26 cellular contexts compared by ENCODE assay signal in the genomic region with DNA sequence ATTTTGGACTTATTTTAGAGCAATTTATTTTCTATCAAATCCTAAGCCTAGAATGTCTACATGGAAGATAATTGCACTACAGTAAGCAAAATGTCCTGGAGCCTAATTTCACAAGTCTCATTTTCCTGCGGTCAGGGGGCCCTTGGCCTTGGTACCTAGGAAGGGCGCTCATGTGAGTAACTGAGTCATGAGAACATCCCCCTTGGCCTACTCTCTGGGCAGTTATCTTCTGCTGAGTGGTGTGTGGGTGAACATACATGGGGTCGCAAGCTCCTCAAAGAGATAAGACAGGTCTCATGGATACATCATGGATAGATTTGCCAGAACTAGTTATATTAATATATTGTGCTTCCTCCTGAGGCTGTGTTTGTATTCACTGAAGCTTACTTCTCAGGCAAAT.
DNase-seq lines count a peak whose midpoint lies in the region; ATAC-seq, FAIRE-seq and TF ChIP-seq lines count a peak whose summit lies in the region.
"Had no signal": no experiment of that assay in that cellular context is flagged by ENCODE, and none has a peak within 500 bp of the region (broad histone marks: within the 10 kb centered on the region; RNA-seq: fewer than 3 reads in every experiment).

No MANE protein-coding gene starts in this region.

- H3K27me3 ChIP-seq in astrocyte (ENCODE audit: insufficient read depth, low read length) (peaks cover 3% of the 10 kb centered on the region), hepatocyte (no peaks in the 10 kb centered on the region)

- no peaks in the 10 kb centered on the region for H3K36me3 Mint-ChIP-seq in astrocyte (ENCODE audit: low read depth, unreplicated experiment)
- no peaks in the 10 kb centered on the region for H3K36me3 Mint-ChIP-seq in stimulated activated memory B cell treated with anti-CD40 and anti-IgM and Interleukin-4, amounts not matched to agents 10 μg/mL and 1 μg/mL and 100 μg/mL, for 72 hours
- H3K36me3 Mint-ChIP-seq: activated CD4-positive, alpha-beta memory T cell treated with anti-CD3 and anti-CD28 coated beads for 36 hours; CD8-positive, alpha-beta T cell; natural killer cell treated with Interleukin-12 subunit alpha and Interleukin-12 subunit beta and Interleukin-15 and Interleukin-18, amount 100 ng/mL, for 72 hours; WTC11 had no signal

- H3K27me3 Mint-ChIP-seq in astrocyte (ENCODE audit: low read depth, unreplicated experiment), result no peaks in the 10 kb centered on the region
- H3K27me3 Mint-ChIP-seq in stimulated activated memory B cell treated with anti-CD40 and anti-IgM and Interleukin-4, amounts not matched to agents 10 μg/mL and 1 μg/mL and 100 μg/mL, for 72 hours, result no peaks in the 10 kb centered on the region
- H3K27me3 Mint-ChIP-seq: natural killer cell treated with Interleukin-12 subunit alpha and Interleukin-12 subunit beta and Interleukin-15 and Interleukin-18, amount 100 ng/mL, for 72 hours had no signal

- no peaks in the 10 kb centered on the region for H3K9me2 ChIP-seq in hepatocyte (replicated peaks; ENCODE audit: insufficient read depth)

- peak overlapping the region; percentile 20 for H3K9ac ChIP-seq in astrocyte (ENCODE audit: low read length)

- peaks cover 26% of the 10 kb centered on the region for H3K4me1 ChIP-seq in astrocyte (ENCODE audit: insufficient read depth, low read length)
- peaks cover 34% of the 10 kb centered on the region for H3K4me1 ChIP-seq in hepatocyte (ENCODE audit: insufficient read depth)

- FAIRE-seq in GM18507 (lab: Jason Lieb, UNC), result peak; percentile 24
- no peak for FAIRE-seq in astrocyte (lab: Jason Lieb, UNC)
- FAIRE-seq: colon, endometrium, kidney had no signal

- 77% methylated on average over 3 of the region's 3 CpGs for WGBS in hepatocyte (ENCODE audit: low lambda C conversion rate, missing lambda C conversion rate)

- H3K4me3 Mint-ChIP-seq in astrocyte (ENCODE audit: unreplicated experiment), result no peak overlapping the region
- peak overlapping the region; percentile 9 for H3K4me3 Mint-ChIP-seq in stimulated activated memory B cell treated with anti-CD40 and anti-IgM and Interleukin-4, amounts not matched to agents 10 μg/mL and 1 μg/mL and 100 μg/mL, for 72 hours
- H3K4me3 Mint-ChIP-seq: activated CD4-positive, alpha-beta memory T cell treated with anti-CD3 and anti-CD28 coated beads for 36 hours; CD8-positive, alpha-beta T cell; natural killer cell treated with Interleukin-12 subunit alpha and Interleukin-12 subunit beta and Interleukin-15 and Interleukin-18, amount 100 ng/mL, for 72 hours; WTC11 had no signal

- H3K4me1 Mint-ChIP-seq in astrocyte (ENCODE audit: low read depth, unreplicated experiment), result peaks cover 44% of the 10 kb centered on the region
- peaks cover 78% of the 10 kb centered on the region for H3K4me1 Mint-ChIP-seq in stimulated activated memory B cell treated with anti-CD40 and anti-IgM and Interleukin-4, amounts not matched to agents 10 μg/mL and 1 μg/mL and 100 μg/mL, for 72 hours

- no peak overlapping the region for H3K4me3 ChIP-seq in astrocyte (ENCODE audit: insufficient read depth, low read depth, low read length)
- H3K4me3 ChIP-seq in hepatocyte, result no peak overlapping the region
- H3K4me3 ChIP-seq: PC-9 had no signal

- DNase-seq in GM18507 (ENCODE audit: extremely low spot score, insufficient read length, low read depth) (no peak), astrocyte (ENCODE audit: low read depth) (no peak), hepatocyte (ENCODE audit: low spot score) (no peak), NCI-H69 (lab: John Stamatoyannopoulos, UW) (no peak)
- DNase-seq: activated CD4-positive, alpha-beta memory T cell treated with anti-CD3 and anti-CD28 coated beads for 36 hours; activated naive CD4-positive, alpha-beta T cell; aorta; CD8-positive, alpha-beta T cell; DMS79 treated with DMSO at 0.1 percent for 48 hours; hypothalamus; Kasumi-1; kidney; mesendoderm; NCI-H1436; NCI-H774; stimulated activated CD8-positive, alpha-beta memory T cell treated with anti-CD3 and anti-CD28 coated beads, Interleukin-4, amount 100 ng/mL, for 48 hours; T-helper 2 cell had no signal

- H3K9me3 Mint-ChIP-seq in astrocyte (ENCODE audit: unreplicated experiment), result no peaks in the 10 kb centered on the region
- no peaks in the 10 kb centered on the region for H3K9me3 Mint-ChIP-seq in stimulated activated memory B cell treated with anti-CD40 and anti-IgM and Interleukin-4, amounts not matched to agents 10 μg/mL and 1 μg/mL and 100 μg/mL, for 72 hours
- H3K9me3 Mint-ChIP-seq: activated CD4-positive, alpha-beta memory T cell treated with anti-CD3 and anti-CD28 coated beads for 36 hours; CD8-positive, alpha-beta T cell had no signal

- H3K9me3 ChIP-seq in astrocyte (ENCODE audit: insufficient read depth, low read depth, low read length) (no peaks in the 10 kb centered on the region), hepatocyte (ENCODE audit: low read depth) (no peaks in the 10 kb centered on the region)

- no peak for TF ChIP-seq CTCF in astrocyte (IDR thresholded peaks at IDR 0.05; ENCODE audit: insufficient read depth, low read depth, low read length)
- no peak for TF ChIP-seq CTCF in hepatocyte (IDR thresholded peaks at IDR 0.05; ENCODE audit: poor library complexity)

- H2AFZ ChIP-seq in astrocyte (ENCODE audit: low read depth, low read length) (no peak overlapping the region), hepatocyte (no peak overlapping the region)

- H3K27ac ChIP-seq in astrocyte (ENCODE audit: low read depth, low read length), result peak overlapping the region; percentile 92
- H3K27ac ChIP-seq in hepatocyte, result peak overlapping the region; percentile 97

- H3K79me2 ChIP-seq in astrocyte (ENCODE audit: insufficient read depth, low read length) (no peaks in the 10 kb centered on the region), hepatocyte (no peaks in the 10 kb centered on the region)

- no peak for ATAC-seq in stimulated activated memory B cell treated with anti-CD40 and anti-IgM and Interleukin-4, amounts not matched to agents 10 μg/mL and 1 μg/mL and 100 μg/mL, for 72 hours
- ATAC-seq in HG03025 (IDR thresholded peaks at IDR 0.05; ENCODE audit: low FRiP score, unreplicated experiment) (no peak), GM19328 (IDR thresholded peaks at IDR 0.05; ENCODE audit: unreplicated experiment) (no peak), HG02798 (IDR thresholded peaks at IDR 0.05; ENCODE audit: poor library complexity, unreplicated experiment) (no peak)
- ATAC-seq: CD8-positive, alpha-beta T cell; natural killer cell treated with Interleukin-12 subunit alpha and Interleukin-12 subunit beta and Interleukin-15 and Interleukin-18, amount 100 ng/mL, for 72 hours; WTC11 had no signal

- peak overlapping the region; percentile 97 for H3K27ac Mint-ChIP-seq in astrocyte (ENCODE audit: unreplicated experiment)
- H3K27ac Mint-ChIP-seq in stimulated activated memory B cell treated with anti-CD40 and anti-IgM and Interleukin-4, amounts not matched to agents 10 μg/mL and 1 μg/mL and 100 μg/mL, for 72 hours, result peak overlapping the region; percentile 75
- H3K27ac Mint-ChIP-seq: activated CD4-positive, alpha-beta memory T cell treated with anti-CD3 and anti-CD28 coated beads for 36 hours; CD8-positive, alpha-beta T cell; natural killer cell treated with Interleukin-12 subunit alpha and Interleukin-12 subunit beta and Interleukin-15 and Interleukin-18, amount 100 ng/mL, for 72 hours; WTC11 had no signal

- no peaks in the 10 kb centered on the region for H4K20me1 ChIP-seq in astrocyte (ENCODE audit: insufficient read depth, low read length)
- no peaks in the 10 kb centered on the region for H4K20me1 ChIP-seq in hepatocyte (ENCODE audit: insufficient read depth, poor library complexity, severe bottlenecking)

- H3K36me3 ChIP-seq in astrocyte (ENCODE audit: insufficient read depth, low read length), result no peaks in the 10 kb centered on the region
- no peaks in the 10 kb centered on the region for H3K36me3 ChIP-seq in hepatocyte (replicated peaks; ENCODE audit: insufficient read depth, low read depth)

- H3K4me2 ChIP-seq in astrocyte (ENCODE audit: low read length) (peak overlapping the region; percentile 15), hepatocyte (no peak overlapping the region)
- H3K4me2 ChIP-seq: PC-9 had no signal
